In the genomic region with DNA sequence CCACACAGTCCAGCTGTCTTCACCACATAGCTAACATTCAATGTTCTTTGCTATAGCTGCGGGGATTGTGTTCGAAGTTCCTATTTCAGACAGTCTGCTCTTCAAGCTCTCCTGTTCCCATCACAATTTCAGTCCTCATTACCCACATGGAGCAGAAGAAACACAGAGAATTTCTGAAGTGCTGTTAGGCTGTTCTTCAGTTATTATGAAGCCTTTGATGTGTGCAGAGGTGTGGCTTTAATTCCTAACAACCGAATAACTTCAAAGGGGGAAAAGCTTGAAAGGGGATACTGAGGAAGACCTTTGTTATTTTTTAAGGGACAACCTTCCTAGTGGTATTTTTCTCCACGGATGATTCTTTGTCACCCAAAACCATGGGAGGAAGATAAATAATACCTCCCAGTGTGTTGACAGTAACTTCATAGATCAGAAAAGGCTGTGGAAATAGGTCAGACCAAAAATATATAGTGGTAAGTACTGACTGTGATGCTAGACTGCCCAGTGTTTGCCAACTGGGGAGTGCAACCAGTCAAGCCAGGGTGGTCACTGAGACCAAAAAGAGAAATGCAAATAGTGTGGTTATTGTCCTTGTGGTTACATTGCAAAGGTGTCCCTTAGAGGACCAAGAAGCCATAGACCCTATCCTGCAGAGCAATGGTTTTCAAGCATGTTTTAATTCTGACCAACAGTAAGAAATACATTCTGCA, we compare ENCODE assay signal across 22 cellular contexts.
"Had no signal": no experiment of that assay in that cellular context is flagged by ENCODE, and none has a peak within 500 bp of the region (broad histone marks: within the 10 kb centered on the region; RNA-seq: fewer than 3 reads in every experiment).

No MANE protein-coding gene starts in this region.

- H3K27ac ChIP-seq: SJSA1, SK-N-MC had no signal

- H3K4me3 ChIP-seq: MG63, SJSA1, SK-N-MC had no signal

- ATAC-seq: HepG2, T-cell had no signal

- DNase-seq: KBM-7, MG63, NCI-H1092, NCI-H1105 treated with DMSO at 0.1 percent for 48 hours, NCI-H1417 treated with DMSO at 0.1 percent for 48 hours, NCI-H146, NCI-H1694 treated with DMSO at 0.1 percent for 48 hours, NCI-H1930, NCI-H2081, NCI-H2107, NCI-H2227 treated with DMSO at 0.1 percent for 48 hours, NCI-H524, NCI-H526 treated with DMSO at 0.1 percent for 48 hours, NCI-H748 treated with DMSO at 0.1 percent for 48 hours, OCI-M1, Right ventricle myocardium superior, RPMI8226, SIG-M5, T-cell had no signal

- H3K36me3 ChIP-seq: MG63, SJSA1 had no signal

- H3K4me1 ChIP-seq: SJSA1 had no signal

- H3K27me3 ChIP-seq: MG63, SJSA1 had no signal

- H3K9me3 ChIP-seq: MG63, SJSA1 had no signal
